Comparison of ENCODE assay signal across 7 cellular contexts in genomic region chr3:149512073-149512782, GRCh38. TPM values are rescaled to one million over a fixed set of nuclear protein-coding genes. Genes with fewer than 3 reads are reported as not detected.
DNase-seq lines count a peak whose midpoint lies in the region; ATAC-seq, FAIRE-seq and TF ChIP-seq lines count a peak whose summit lies in the region.

No MANE protein-coding gene starts in this region.

- H3K9ac ChIP-seq in astrocyte (ENCODE audit: low read length) (no peak overlapping the region), skeletal muscle satellite cell (ENCODE audit: low read depth, low read length) (no peak overlapping the region)

- H3K4me2 ChIP-seq in astrocyte (ENCODE audit: low read length) (peak overlapping the region; percentile 43), skeletal muscle satellite cell (ENCODE audit: low read length) (peak overlapping the region; percentile 50)

- H3K36me3 ChIP-seq in astrocyte (ENCODE audit: insufficient read depth, low read length) = peaks cover 6% of the 10 kb centered on the region
- no peaks in the 10 kb centered on the region for H3K36me3 ChIP-seq in iPS DF 6.9 (ENCODE audit: control insufficient read depth, insufficient read depth, low read length)
- peaks cover 12% of the 10 kb centered on the region for H3K36me3 ChIP-seq in skeletal muscle satellite cell (ENCODE audit: insufficient read depth, low read length)

- ATAC-seq in GM19467 (IDR thresholded peaks at IDR 0.05; ENCODE audit: unreplicated experiment) (peak; percentile 87), HG03520 (IDR thresholded peaks at IDR 0.05; ENCODE audit: unreplicated experiment) (peak; percentile 78)

- H3K79me2 ChIP-seq in astrocyte (ENCODE audit: insufficient read depth, low read length) = no peaks in the 10 kb centered on the region

- H3K4me3 Mint-ChIP-seq in astrocyte (ENCODE audit: unreplicated experiment) = no peak overlapping the region

- peaks cover 10% of the 10 kb centered on the region for H3K4me1 ChIP-seq in astrocyte (ENCODE audit: insufficient read depth, low read length)
- H3K4me1 ChIP-seq in iPS DF 6.9 (ENCODE audit: control insufficient read depth, insufficient read depth, low read length) = no peaks in the 10 kb centered on the region
- H3K4me1 ChIP-seq in skeletal muscle satellite cell (ENCODE audit: control insufficient read depth, insufficient read depth, low read length) = peaks cover 28% of the 10 kb centered on the region

- WGBS in iPS DF 6.9 (ENCODE audit: insufficient coverage, insufficient read length) = no CpG with 5 or more reads among the region's 9 CpGs

- H3K4me1 Mint-ChIP-seq in astrocyte (ENCODE audit: low read depth, unreplicated experiment) = no peaks in the 10 kb centered on the region

- FAIRE-seq in astrocyte (lab: Jason Lieb, UNC) = no peak

- H3K4me3 ChIP-seq in astrocyte (ENCODE audit: insufficient read depth, low read depth, low read length) = no peak overlapping the region
- H3K4me3 ChIP-seq in iPS DF 6.9 (ENCODE audit: low read length) = no peak overlapping the region
- H3K4me3 ChIP-seq in skeletal muscle satellite cell (ENCODE audit: low read length) = no peak overlapping the region

- DNase-seq in ELF-1 (ENCODE audit: low read depth, low spot score) = peak; percentile 72
- DNase-seq in NCI-H82 treated with DMSO at 0.1 percent for 48 hours (lab: John Stamatoyannopoulos, UW; ENCODE audit: unreplicated experiment) = peak; percentile 56
- DNase-seq in astrocyte (ENCODE audit: low read depth) = peak; percentile 30
- peak; percentile 37 for DNase-seq in iPS DF 6.9 (ENCODE audit: low read depth, low spot score)

- no peaks in the 10 kb centered on the region for H3K9me3 ChIP-seq in astrocyte (ENCODE audit: insufficient read depth, low read depth, low read length)
- H3K9me3 ChIP-seq in iPS DF 6.9 (ENCODE audit: control insufficient read depth, insufficient read depth, low read length) = no peaks in the 10 kb centered on the region
- H3K9me3 ChIP-seq in skeletal muscle satellite cell (replicated peaks; ENCODE audit: low read length) = no peaks in the 10 kb centered on the region

- peak overlapping the region; percentile 51 for H3K27ac Mint-ChIP-seq in astrocyte (ENCODE audit: unreplicated experiment)

- peak; percentile 67 for TF ChIP-seq CTCF in astrocyte (IDR thresholded peaks at IDR 0.05; ENCODE audit: insufficient read depth, low read depth, low read length)

- H3K27me3 ChIP-seq in astrocyte (ENCODE audit: insufficient read depth, low read length) = no peaks in the 10 kb centered on the region
- no peaks in the 10 kb centered on the region for H3K27me3 ChIP-seq in iPS DF 6.9 (ENCODE audit: control insufficient read depth, insufficient read depth, low read length)
- no peaks in the 10 kb centered on the region for H3K27me3 ChIP-seq in skeletal muscle satellite cell (ENCODE audit: control insufficient read depth, insufficient read depth, low read length)

- H2AFZ ChIP-seq in astrocyte (ENCODE audit: low read depth, low read length) = no peak overlapping the region

- H3K27me3 Mint-ChIP-seq in astrocyte (ENCODE audit: low read depth, unreplicated experiment) = no peaks in the 10 kb centered on the region

- H3K27ac ChIP-seq in astrocyte (ENCODE audit: low read depth, low read length) = no peak overlapping the region
- no peak overlapping the region for H3K27ac ChIP-seq in iPS DF 6.9 (ENCODE audit: low read length)

- peaks cover 2% of the 10 kb centered on the region for H3K36me3 Mint-ChIP-seq in astrocyte (ENCODE audit: low read depth, unreplicated experiment)

- no peaks in the 10 kb centered on the region for H3K9me3 Mint-ChIP-seq in astrocyte (ENCODE audit: unreplicated experiment)

- H4K20me1 ChIP-seq in astrocyte (ENCODE audit: insufficient read depth, low read length) = no peaks in the 10 kb centered on the region

RNA-seq across cellular contexts. Expression of gene TM4SF4, which starts 37.7 kb away (rescaled TPM):
- total RNA-seq in astrocyte = not detected in 2 replicates
- not detected in 2 replicates for total RNA-seq in skeletal muscle satellite cell (2012; rRNA removed)
